Comparison of ENCODE assay signal across 11 cellular contexts in genomic region chr2:105118960-105119359, GRCh38.
DNase-seq lines count a peak whose midpoint lies in the region; ATAC-seq and TF ChIP-seq lines count a peak whose summit lies in the region.
"Had no signal": no experiment of that assay in that cellular context is flagged by ENCODE, and none has a peak within 500 bp of the region (broad histone marks: within the 10 kb centered on the region; RNA-seq: fewer than 3 reads in every experiment).

No MANE protein-coding gene starts in this region.

- H2BK12ac ChIP-seq in H9 (ENCODE audit: insufficient read length, low read depth, low read length) = no peak overlapping the region

- no peaks in the 10 kb centered on the region for H3K27me3 ChIP-seq in H9 (ENCODE audit: insufficient read depth, low read length)

- H3K4me1 Mint-ChIP-seq in H9 (peaks cover 0 to 5% of the 10 kb centered on the region in 2 experiments; a peak in 3 of 4 replicates), mesothelial cell of epicardium (no peaks in the 10 kb centered on the region)

- H3K4me3 ChIP-seq in AG04449 (ENCODE audit: low read depth, low read length) = no peak overlapping the region

- H4K91ac ChIP-seq in H9 (ENCODE audit: insufficient read length, low read depth, low read length) = no peak overlapping the region

- no peak overlapping the region for H2AK5ac ChIP-seq in H9 (ENCODE audit: insufficient read length, low read length)

- TF ChIP-seq CTCF in AG04449 (IDR thresholded peaks at IDR 0.05; ENCODE audit: insufficient read depth, low read length, missing control alignments) = peak; percentile 24
- peak; percentile 91 for TF ChIP-seq CTCF in H9 (conservative IDR thresholded peaks at IDR 0.05)
- peak; percentile 42 for TF ChIP-seq CTCF in mesothelial cell of epicardium (IDR thresholded peaks at IDR 0.05; ENCODE audit: unreplicated experiment)

- no peak overlapping the region for H2BK5ac ChIP-seq in H9 (ENCODE audit: insufficient read length, low read length)

- peaks cover 0 to 3% of the 10 kb centered on the region in 2 experiments; a peak in 1 of 5 replicates for H3K9me3 Mint-ChIP-seq in H9
- no peaks in the 10 kb centered on the region for H3K9me3 Mint-ChIP-seq in mesothelial cell of epicardium
- H3K9me3 Mint-ChIP-seq: CD4-positive, CD25-positive, alpha-beta regulatory T cell had no signal

- WGBS in H9 (ENCODE audit: extremely low coverage, insufficient read length, low lambda C conversion rate) = no CpG with 5 or more reads among the region's 23 CpGs

- CTCF ChIA-PET in AG04449 (lab: Yijun Ruan, JAX) = interaction anchor here (1.8 to 17.0 kb wide), 3 partner anchors 117 to 175 kb away, joined by 5 to 586 read pairs (median 161); partner anchors contain the start of gene GPR45

- no peak overlapping the region for H2BK15ac ChIP-seq in H9 (ENCODE audit: low read depth, low read length)

- no peak overlapping the region for H3K23ac ChIP-seq in H9 (ENCODE audit: insufficient read length, low read depth, low read length)

- no peak overlapping the region for H3T11ph ChIP-seq in H9 (ENCODE audit: low read length)

- POLR2A ChIA-PET in AG04449 (lab: Yijun Ruan, JAX) = no interaction called here

- H4K8ac ChIP-seq in H9 (replicated peaks; ENCODE audit: insufficient read length, low read depth, low read length) = no peak overlapping the region

- peak overlapping the region in 1 of 2 experiments; percentile 51; a peak in 2 of 5 replicates for H3K4me3 Mint-ChIP-seq in H9
- peak overlapping the region; percentile 41 for H3K4me3 Mint-ChIP-seq in mesothelial cell of epicardium
- H3K4me3 Mint-ChIP-seq: CD4-positive, CD25-positive, alpha-beta regulatory T cell had no signal

- H3K36me3 Mint-ChIP-seq in H9 (ENCODE audit: insufficient read depth in 1 of 3, low read depth in 3 of 3) (no peaks in the 10 kb centered on the region), mesothelial cell of epicardium (no peaks in the 10 kb centered on the region)

- ATAC-seq in HG03039 (IDR thresholded peaks at IDR 0.05; ENCODE audit: unreplicated experiment) (no peak), GM21723 (IDR thresholded peaks at IDR 0.05; ENCODE audit: unreplicated experiment) (no peak)

- H3K27ac Mint-ChIP-seq in H9 (no peak overlapping the region), mesothelial cell of epicardium (no peak overlapping the region)
- H3K27ac Mint-ChIP-seq: CD4-positive, CD25-positive, alpha-beta regulatory T cell had no signal

- no peak overlapping the region for H3K14ac ChIP-seq in H9 (ENCODE audit: insufficient read depth, low read length)

- H3K4ac ChIP-seq in H9 (ENCODE audit: low read depth, low read length) = no peak overlapping the region

- H3K9ac ChIP-seq in H9 (ENCODE audit: extremely low read depth, insufficient read length, low read length) = no peak overlapping the region

- H3K4me1 ChIP-seq in H9 (ENCODE audit: insufficient read depth, low read length) = no peaks in the 10 kb centered on the region

- no peaks in the 10 kb centered on the region for H3K23me2 ChIP-seq in H9 (ENCODE audit: insufficient read length, low read depth, low read length, poor library complexity, severe bottlenecking)

- no peaks in the 10 kb centered on the region for H3K9me3 ChIP-seq in H9 (ENCODE audit: control insufficient read depth, low read depth, low read length)

- H3K27ac ChIP-seq in H9 (ENCODE audit: insufficient read length, low read depth, low read length) = no peak overlapping the region

- no peak overlapping the region for H3K18ac ChIP-seq in H9 (ENCODE audit: insufficient read length, low read depth, low read length)

- H3K27me3 Mint-ChIP-seq in H9 (ENCODE audit: low read depth) (peaks cover 7% of the 10 kb centered on the region), mesothelial cell of epicardium (ENCODE audit: low read depth) (peaks cover 8% of the 10 kb centered on the region)
- H3K27me3 Mint-ChIP-seq: CD4-positive, CD25-positive, alpha-beta regulatory T cell had no signal

- H2AFZ ChIP-seq in H9 (ENCODE audit: low read length) = no peak overlapping the region

- H3K79me1 ChIP-seq in H9 (ENCODE audit: insufficient read depth, low read depth, low read length, poor library complexity, severe bottlenecking) = no peaks in the 10 kb centered on the region

- no peaks in the 10 kb centered on the region for H4K20me1 ChIP-seq in H9 (ENCODE audit: control insufficient read depth, insufficient read depth, insufficient read length)

- DNase-seq in AG04449 (ENCODE audit: low read depth, low spot score) (no peak), H9 (peak; percentile 76), ecto neural progenitor cell (ENCODE audit: low spot score) (peak; percentile 70), mesothelial cell of epicardium (ENCODE audit: low spot score in 2 of 2, unreplicated experiment in 2 of 2) (peak in 1 of 2 experiments; percentile 45), NCI-H146 (lab: John Stamatoyannopoulos, UW) (no peak), COR-L47 (lab: John Stamatoyannopoulos, UW) (no peak)
- DNase-seq: CD4-positive, CD25-positive, alpha-beta regulatory T cell; central memory CD4-positive, alpha-beta T cell; stimulated activated CD4-positive, alpha-beta T cell treated with anti-CD3 and anti-CD28 coated beads, Interleukin-15, amount 100 ng/mL, for 24 hours had no signal

- no peak overlapping the region for H4K5ac ChIP-seq in H9 (ENCODE audit: insufficient read length, low read depth, low read length)

- no peak overlapping the region for H2BK120ac ChIP-seq in H9 (ENCODE audit: low read depth, low read length, poor library complexity, severe bottlenecking)

- no peak overlapping the region for H3K56ac ChIP-seq in H9 (ENCODE audit: insufficient read length, low read depth, low read length)

- H3K4me2 ChIP-seq in H9 (ENCODE audit: insufficient read depth, insufficient read length, low read length) = peak overlapping the region; percentile 4

- no peaks in the 10 kb centered on the region for H3K79me2 ChIP-seq in H9 (ENCODE audit: insufficient read depth, low read length)

- H2BK20ac ChIP-seq in H9 (ENCODE audit: low read depth, low read length, poor library complexity, severe bottlenecking) = no peak overlapping the region

Comparison
In these comparisons a context has a peak if more than half of its experiments do, and no peak if none do; other contexts are left out.
1. DNase-seq: peak in H9 (single experiment) and ecto neural progenitor cell (single experiment); none in AG04449 (single experiment), NCI-H146 (single experiment) and COR-L47 (single experiment).
2. CTCF ChIP-seq: peak in every context shown above with its lines; median percentile 91 in H9; 42 in mesothelial cell of epicardium; 24 in AG04449.